Comparison of ENCODE assay signal across 23 cellular contexts in genomic region chr1:154237435-154237834, GRCh38. TPM values are rescaled to one million over a fixed set of nuclear protein-coding genes. Genes with fewer than 3 reads are reported as not detected.
DNase-seq lines count a peak whose midpoint lies in the region; ATAC-seq, FAIRE-seq and TF ChIP-seq lines count a peak whose summit lies in the region.
"Had no signal": no experiment of that assay in that cellular context is flagged by ENCODE, and none has a peak within 500 bp of the region (broad histone marks: within the 10 kb centered on the region; RNA-seq: fewer than 3 reads in every experiment).

No MANE protein-coding gene starts in this region.

- H3K4me1 ChIP-seq in HepG2 (ENCODE audit: insufficient read depth, low read length) = peaks cover 57% of the 10 kb centered on the region
- H3K4me1 ChIP-seq: A549 had no signal

- H3K36me3 Mint-ChIP-seq in activated naive CD4-positive, alpha-beta T cell treated with anti-CD3 and anti-CD28 coated beads, Interleukin-2, amount 50 U/mL, for 24 hours = peaks cover 37% of the 10 kb centered on the region
- peaks cover 56% of the 10 kb centered on the region for H3K36me3 Mint-ChIP-seq in activated naive CD8-positive, alpha-beta T cell treated with anti-CD3 and anti-CD28 coated beads for 36 hours

- TF ChIP-seq EP300 in HepG2 (IDR thresholded peaks at IDR 0.05; ENCODE audit: low read depth in 2 of 2, low read length in 2 of 2) = peak in 1 of 2 experiments; percentile 83; a peak in 2 of 4 replicates
- TF ChIP-seq EP300 in HepG2 (CRISPR knock-in tag; IDR thresholded peaks at IDR 0.05; ENCODE audit: borderline replicate concordance) = no peak; the same call in 1 of the 2 replicates

- FAIRE-seq in HepG2 (lab: Jason Lieb, UNC) = peak; percentile 77
- FAIRE-seq: A549, D721Med, GM12891, GM19239 had no signal

- H3K4me3 Mint-ChIP-seq in activated naive CD4-positive, alpha-beta T cell treated with anti-CD3 and anti-CD28 coated beads, Interleukin-2, amount 50 U/mL, for 24 hours = no peak overlapping the region
- H3K4me3 Mint-ChIP-seq in activated naive CD8-positive, alpha-beta T cell treated with anti-CD3 and anti-CD28 coated beads for 36 hours = no peak overlapping the region
- H3K4me3 Mint-ChIP-seq: CD8-positive, alpha-beta memory T cell had no signal

- H3K79me2 ChIP-seq in HepG2 (ENCODE audit: insufficient read depth, low read length) = peaks cover 33% of the 10 kb centered on the region

- H3K4me2 ChIP-seq in HepG2 (ENCODE audit: low read depth, low read length) = peak overlapping the region; percentile 64
- H3K4me2 ChIP-seq: A549 had no signal

- H3K27ac Mint-ChIP-seq in activated naive CD4-positive, alpha-beta T cell treated with anti-CD3 and anti-CD28 coated beads, Interleukin-2, amount 50 U/mL, for 24 hours = peak overlapping the region; percentile 1
- peak overlapping the region; percentile 44 for H3K27ac Mint-ChIP-seq in activated naive CD8-positive, alpha-beta T cell treated with anti-CD3 and anti-CD28 coated beads for 36 hours

- DNase-seq in activated naive CD4-positive, alpha-beta T cell (lab: John Stamatoyannopoulos, UW) = no peak
- no peak for DNase-seq in activated naive CD8-positive, alpha-beta T cell treated with anti-CD3 and anti-CD28 coated beads for 36 hours
- peak; percentile 92 for DNase-seq in HepG2 (ENCODE audit: low spot score)
- no peak for DNase-seq in stimulated activated CD4-positive, alpha-beta T cell treated with anti-CD3 and anti-CD28 coated beads, Interleukin-12 subunit alpha, Interleukin-12 subunit beta, amount 100 ng/mL, for 4 hours
- DNase-seq in NCI-H1417 (lab: John Stamatoyannopoulos, UW) = no peak
- no peak for DNase-seq in cerebellum (ENCODE audit: low spot score)
- DNase-seq: CD8-positive, alpha-beta memory T cell; GM23248; KBM-7; NCI-H1105 treated with DMSO at 0.1 percent for 48 hours; NCI-H187; NCI-H226; NCI-H524; NCI-H82; PC-3; RPMI8226; SHP77 treated with DMSO at 0.1 percent for 48 hours had no signal

- no TSS peak for BruUV-seq in HepG2 (replicated peaks; lab: Mats Ljungman, UMichigan)

- CTCF ChIA-PET in HepG2 (lab: Yijun Ruan, JAX; ENCODE audit: low intra/inter-chr PET ratio, low total read pairs) = no interaction called here

- peaks cover 51% of the 10 kb centered on the region for H3K4me1 Mint-ChIP-seq in activated naive CD4-positive, alpha-beta T cell treated with anti-CD3 and anti-CD28 coated beads, Interleukin-2, amount 50 U/mL, for 24 hours
- H3K4me1 Mint-ChIP-seq in activated naive CD8-positive, alpha-beta T cell treated with anti-CD3 and anti-CD28 coated beads for 36 hours = peaks cover 26% of the 10 kb centered on the region

- in situ Hi-C loops in HepG2 (cut with HindIII; ENCODE audit: extremely low pct_ligation_motif_present, low pct_unique_long_range_greater_than_20kb) = no loop called here

- peak overlapping the region; percentile 25; the same call in 1 of the 2 replicates for H3K9ac ChIP-seq in HepG2 (ENCODE audit: insufficient read depth, low read depth, low read length)
- H3K9ac ChIP-seq: GM23248 had no signal

- intact Hi-C loops in HepG2 (cut with micrococcal nuclease; ENCODE audit: unreplicated experiment) = loop anchor here (2.0 kb wide), 1 partner anchor 17 kb away; the partner anchor contains the start of gene UBAP2L

- H3K36me3 ChIP-seq in HepG2 (replicated peaks in 1 of 2; ENCODE audit: control insufficient read depth in 1 of 2, insufficient read depth in 2 of 2, low read length in 2 of 2) = peaks cover 21 to 66% of the 10 kb centered on the region in 2 experiments

- H3K9me3 ChIP-seq in HepG2 (ENCODE audit: low read length) = no peaks in the 10 kb centered on the region
- H3K9me3 ChIP-seq: A549 had no signal

- TF ChIP-seq RAD21 in HepG2 (CRISPR knock-in tag; IDR thresholded peaks at IDR 0.05) = no peak

- H3K27ac ChIP-seq in HepG2 (ENCODE audit: extremely low read length, insufficient read depth, low read length) = peak overlapping the region; percentile 80
- H3K27ac ChIP-seq: A549, GM23248 had no signal

- peak; percentile 90 for ATAC-seq in HepG2
- ATAC-seq: A549, PC-3 had no signal

- TF ChIP-seq CTCF in HepG2 (CRISPR knock-in tag; IDR thresholded peaks at IDR 0.05) = no peak

- 2% methylated on average over 2 of the region's 2 CpGs for WGBS in HepG2 (ENCODE audit: low lambda C conversion rate)

- 0 out of 2 replicates have a peak, but pooled peaks cover 4% of the 10 kb centered on the region for H4K20me1 ChIP-seq in HepG2 (ENCODE audit: insufficient read depth, low read length)

- no peak for TF ChIP-seq POLR2A in HepG2 (IDR thresholded peaks at IDR 0.05; ENCODE audit: insufficient read depth in 1 of 2, low read depth in 2 of 2, low read length in 2 of 2)

- POLR2A ChIA-PET in HepG2 (lab: Yijun Ruan, JAX) = interaction anchor here (5.1 kb wide), 1 partner anchor 18 kb away, joined by 29 read pairs; the partner anchor contains the start of gene UBAP2L

- peak overlapping the region in 1 of 3 experiments; percentile 49; a peak in 1 of 6 replicates for H3K4me3 ChIP-seq in HepG2 (replicated peaks in 1 of 3; ENCODE audit: insufficient read depth in 1 of 3, low read depth in 2 of 3, low read length in 3 of 3)
- H3K4me3 ChIP-seq: A549, GM23248 had no signal

- no peaks in the 10 kb centered on the region for H3K9me3 Mint-ChIP-seq in activated naive CD4-positive, alpha-beta T cell treated with anti-CD3 and anti-CD28 coated beads, Interleukin-2, amount 50 U/mL, for 24 hours
- H3K9me3 Mint-ChIP-seq in activated naive CD8-positive, alpha-beta T cell treated with anti-CD3 and anti-CD28 coated beads for 36 hours = no peaks in the 10 kb centered on the region
- H3K9me3 Mint-ChIP-seq: CD8-positive, alpha-beta memory T cell had no signal

- no peak overlapping the region for H2AFZ ChIP-seq in HepG2 (ENCODE audit: low read length)
- H2AFZ ChIP-seq: GM23248 had no signal

- no peaks in the 10 kb centered on the region for H3K27me3 Mint-ChIP-seq in activated naive CD4-positive, alpha-beta T cell treated with anti-CD3 and anti-CD28 coated beads, Interleukin-2, amount 50 U/mL, for 24 hours
- no peaks in the 10 kb centered on the region for H3K27me3 Mint-ChIP-seq in activated naive CD8-positive, alpha-beta T cell treated with anti-CD3 and anti-CD28 coated beads for 36 hours
- H3K27me3 Mint-ChIP-seq: CD8-positive, alpha-beta memory T cell had no signal

- no peaks in the 10 kb centered on the region for H3K27me3 ChIP-seq in HepG2 (ENCODE audit: control insufficient read depth in 1 of 2, insufficient read depth in 2 of 2, low read length in 2 of 2)

RNA-seq across cellular contexts. Expression of gene UBAP2L, which starts 16.7 kb away (rescaled TPM):
- total RNA-seq in activated naive CD8-positive, alpha-beta T cell treated with anti-CD3 and anti-CD28 coated beads for 36 hours = 100 to 1,000 TPM; 247 to 266 TPM
- total RNA-seq in HepG2 (2016; rRNA removed; fragmentation: Illumina TruSeq; extraction: Trizol) (74.2 and 75.9 TPM in 2 replicates), cerebellum (84.7 TPM)
- total RNA-seq in HepG2 (2016; cell fraction: cytosol; rRNA removed; fragmentation: Illumina TruSeq; extraction: Trizol; ENCODE audit: low read depth) = 32.2 and 32.3 TPM in 2 replicates
- 62.4 and 77.2 TPM in 2 replicates for total RNA-seq in HepG2 (2016; cell fraction: insoluble cytoplasmic fraction; rRNA removed; fragmentation: Illumina TruSeq; extraction: Trizol)
- total RNA-seq in HepG2 (2016; cell fraction: membrane; rRNA removed; fragmentation: Illumina TruSeq; extraction: Trizol) = 48.4 and 51.5 TPM in 2 replicates
- total RNA-seq in HepG2 (2016; cell fraction: nucleus; rRNA removed; fragmentation: Illumina TruSeq; extraction: Trizol) = 90.2 and 98.9 TPM in 2 replicates
- 140 and 159 TPM in 2 replicates for polyA plus RNA-seq in HepG2 (2011; rRNA removed)
- polyA plus RNA-seq in HepG2 (2011; cell fraction: cytosol; rRNA removed) = 59.5 and 64.7 TPM in 2 replicates
- 243 and 295 TPM in 2 replicates for polyA plus RNA-seq in HepG2 (2011; cell fraction: nucleus; rRNA removed)
- polyA plus RNA-seq in HepG2 (2012) = 73.3 and 82.5 TPM in 2 replicates
- 27.7 and 30.6 TPM in 2 replicates for polyA plus RNA-seq in HepG2 (2016; cell fraction: cytosol; fragmentation: Illumina TruSeq; extraction: Trizol; ENCODE audit: low read depth)
- polyA plus RNA-seq in HepG2 (2016; cell fraction: insoluble cytoplasmic fraction; fragmentation: Illumina TruSeq; extraction: Trizol; ENCODE audit: low read depth) = 83.4 and 108 TPM in 2 replicates
- 43.4 and 53.2 TPM in 2 replicates for polyA plus RNA-seq in HepG2 (2016; cell fraction: membrane; fragmentation: Illumina TruSeq; extraction: Trizol; ENCODE audit: low read depth)
- polyA plus RNA-seq in HepG2 (2016; cell fraction: nucleus; fragmentation: Illumina TruSeq; extraction: Trizol; ENCODE audit: insufficient read depth, low read depth) = 205 and 223 TPM in 2 replicates
- 231 and 359 TPM in 2 replicates for polyA minus RNA-seq in HepG2 (2011; rRNA and poly(A)+ RNA removed; ENCODE audit: low replicate concordance)
- polyA minus RNA-seq in HepG2 (2011; cell fraction: cytosol; rRNA and poly(A)+ RNA removed) = 29.0 and 31.7 TPM in 2 replicates
- 310 and 330 TPM in 2 replicates for polyA minus RNA-seq in HepG2 (2011; cell fraction: nucleus; rRNA and poly(A)+ RNA removed)

RNA-seq across cellular contexts. Expression of gene CFAP141, which starts 31.3 kb away (rescaled TPM):
- not detected for total RNA-seq in activated naive CD8-positive, alpha-beta T cell treated with anti-CD3 and anti-CD28 coated beads for 36 hours
- not detected in 2 replicates for total RNA-seq in HepG2 (2016; rRNA removed; fragmentation: Illumina TruSeq; extraction: Trizol)
- not detected in 2 replicates for total RNA-seq in HepG2 (2016; cell fraction: cytosol; rRNA removed; fragmentation: Illumina TruSeq; extraction: Trizol; ENCODE audit: low read depth)
- total RNA-seq in HepG2 (2016; cell fraction: insoluble cytoplasmic fraction; rRNA removed; fragmentation: Illumina TruSeq; extraction: Trizol) = not detected in 2 replicates
- total RNA-seq in HepG2 (2016; cell fraction: membrane; rRNA removed; fragmentation: Illumina TruSeq; extraction: Trizol) = not detected in 2 replicates
- not detected in 2 replicates for total RNA-seq in HepG2 (2016; cell fraction: nucleus; rRNA removed; fragmentation: Illumina TruSeq; extraction: Trizol)
- not detected in 2 replicates for polyA plus RNA-seq in HepG2 (2011; rRNA removed)
- not detected in 2 replicates for polyA plus RNA-seq in HepG2 (2011; cell fraction: cytosol; rRNA removed)
- polyA plus RNA-seq in HepG2 (2011; cell fraction: nucleus; rRNA removed) = not detected in 2 replicates
- not detected in 2 replicates for polyA plus RNA-seq in HepG2 (2012)
- polyA plus RNA-seq in HepG2 (2016; cell fraction: cytosol; fragmentation: Illumina TruSeq; extraction: Trizol; ENCODE audit: low read depth) = not detected in 2 replicates
- not detected in 2 replicates for polyA plus RNA-seq in HepG2 (2016; cell fraction: insoluble cytoplasmic fraction; fragmentation: Illumina TruSeq; extraction: Trizol; ENCODE audit: low read depth)
- polyA plus RNA-seq in HepG2 (2016; cell fraction: membrane; fragmentation: Illumina TruSeq; extraction: Trizol; ENCODE audit: low read depth) = not detected in 2 replicates
- not detected in 2 replicates for polyA plus RNA-seq in HepG2 (2016; cell fraction: nucleus; fragmentation: Illumina TruSeq; extraction: Trizol; ENCODE audit: insufficient read depth, low read depth)
- polyA minus RNA-seq in HepG2 (2011; rRNA and poly(A)+ RNA removed; ENCODE audit: low replicate concordance) = not detected in 2 replicates
- not detected in 2 replicates for polyA minus RNA-seq in HepG2 (2011; cell fraction: cytosol; rRNA and poly(A)+ RNA removed)
- not detected in 2 replicates for polyA minus RNA-seq in HepG2 (2011; cell fraction: nucleus; rRNA and poly(A)+ RNA removed)
- not detected for total RNA-seq in cerebellum
- total RNA-seq: CD8-positive, alpha-beta memory T cell; GM23248; PC-3 had no signal
- polyA plus RNA-seq: A549; BJ; CD8-positive, alpha-beta memory T cell; GM23248 had no signal

RNA-seq across cellular contexts. Expression of gene HAX1, which starts 35.0 kb away (rescaled TPM):
- 100 to 1,000 TPM; 167 to 181 TPM for total RNA-seq in activated naive CD8-positive, alpha-beta T cell treated with anti-CD3 and anti-CD28 coated beads for 36 hours
- total RNA-seq in HepG2 (2016; rRNA removed; fragmentation: Illumina TruSeq; extraction: Trizol) (89.2 and 104 TPM in 2 replicates), cerebellum (31.3 TPM)
- total RNA-seq in HepG2 (2016; cell fraction: cytosol; rRNA removed; fragmentation: Illumina TruSeq; extraction: Trizol; ENCODE audit: low read depth) = 42.6 and 45.4 TPM in 2 replicates
- 96.4 and 107 TPM in 2 replicates for total RNA-seq in HepG2 (2016; cell fraction: insoluble cytoplasmic fraction; rRNA removed; fragmentation: Illumina TruSeq; extraction: Trizol)
- 89.9 and 90.2 TPM in 2 replicates for total RNA-seq in HepG2 (2016; cell fraction: membrane; rRNA removed; fragmentation: Illumina TruSeq; extraction: Trizol)
- total RNA-seq in HepG2 (2016; cell fraction: nucleus; rRNA removed; fragmentation: Illumina TruSeq; extraction: Trizol) = 50.1 and 56.3 TPM in 2 replicates
- polyA plus RNA-seq in HepG2 (2011; rRNA removed) = 120 and 128 TPM in 2 replicates
- 106 TPM in 2 replicates for polyA plus RNA-seq in HepG2 (2011; cell fraction: cytosol; rRNA removed)
- polyA plus RNA-seq in HepG2 (2011; cell fraction: nucleus; rRNA removed) = 70.0 and 84.2 TPM in 2 replicates
- polyA plus RNA-seq in HepG2 (2012) = 64.9 and 90.6 TPM in 2 replicates
- 44.0 and 44.7 TPM in 2 replicates for polyA plus RNA-seq in HepG2 (2016; cell fraction: cytosol; fragmentation: Illumina TruSeq; extraction: Trizol; ENCODE audit: low read depth)
- polyA plus RNA-seq in HepG2 (2016; cell fraction: insoluble cytoplasmic fraction; fragmentation: Illumina TruSeq; extraction: Trizol; ENCODE audit: low read depth) = 101 and 113 TPM in 2 replicates
- 76.6 and 79.0 TPM in 2 replicates for polyA plus RNA-seq in HepG2 (2016; cell fraction: membrane; fragmentation: Illumina TruSeq; extraction: Trizol; ENCODE audit: low read depth)
- 86.4 and 97.4 TPM in 2 replicates for polyA plus RNA-seq in HepG2 (2016; cell fraction: nucleus; fragmentation: Illumina TruSeq; extraction: Trizol; ENCODE audit: insufficient read depth, low read depth)
- polyA minus RNA-seq in HepG2 (2011; rRNA and poly(A)+ RNA removed; ENCODE audit: low replicate concordance) = 75.0 and 215 TPM in 2 replicates
- polyA minus RNA-seq in HepG2 (2011; cell fraction: cytosol; rRNA and poly(A)+ RNA removed) = 29.9 and 30.5 TPM in 2 replicates
- 16.0 and 25.0 TPM in 2 replicates for polyA minus RNA-seq in HepG2 (2011; cell fraction: nucleus; rRNA and poly(A)+ RNA removed)

RNA-seq across cellular contexts. Expression of gene TPM3, which starts 45.5 kb away (rescaled TPM):
- 100 to 1,000 TPM; 725 to 753 TPM for total RNA-seq in activated naive CD8-positive, alpha-beta T cell treated with anti-CD3 and anti-CD28 coated beads for 36 hours
- total RNA-seq in HepG2 (2016; rRNA removed; fragmentation: Illumina TruSeq; extraction: Trizol) (307 and 481 TPM in 2 replicates), cerebellum (124 TPM)
- total RNA-seq in HepG2 (2016; cell fraction: cytosol; rRNA removed; fragmentation: Illumina TruSeq; extraction: Trizol; ENCODE audit: low read depth) = 53.8 and 55.7 TPM in 2 replicates
- total RNA-seq in HepG2 (2016; cell fraction: insoluble cytoplasmic fraction; rRNA removed; fragmentation: Illumina TruSeq; extraction: Trizol) = 323 and 475 TPM in 2 replicates
- 138 and 148 TPM in 2 replicates for total RNA-seq in HepG2 (2016; cell fraction: membrane; rRNA removed; fragmentation: Illumina TruSeq; extraction: Trizol)
- 108 and 115 TPM in 2 replicates for total RNA-seq in HepG2 (2016; cell fraction: nucleus; rRNA removed; fragmentation: Illumina TruSeq; extraction: Trizol)
- 131 and 160 TPM in 2 replicates for polyA plus RNA-seq in HepG2 (2011; rRNA removed)
- 118 and 149 TPM in 2 replicates for polyA plus RNA-seq in HepG2 (2011; cell fraction: cytosol; rRNA removed)
- polyA plus RNA-seq in HepG2 (2011; cell fraction: nucleus; rRNA removed) = 45.9 and 62.4 TPM in 2 replicates
- 153 and 194 TPM in 2 replicates for polyA plus RNA-seq in HepG2 (2012)
- polyA plus RNA-seq in HepG2 (2016; cell fraction: cytosol; fragmentation: Illumina TruSeq; extraction: Trizol; ENCODE audit: low read depth) = 89.5 and 101 TPM in 2 replicates
- polyA plus RNA-seq in HepG2 (2016; cell fraction: insoluble cytoplasmic fraction; fragmentation: Illumina TruSeq; extraction: Trizol; ENCODE audit: low read depth) = 611 and 615 TPM in 2 replicates
- 145 TPM in 2 replicates for polyA plus RNA-seq in HepG2 (2016; cell fraction: membrane; fragmentation: Illumina TruSeq; extraction: Trizol; ENCODE audit: low read depth)
- 192 and 200 TPM in 2 replicates for polyA plus RNA-seq in HepG2 (2016; cell fraction: nucleus; fragmentation: Illumina TruSeq; extraction: Trizol; ENCODE audit: insufficient read depth, low read depth)
- 66.0 and 182 TPM in 2 replicates for polyA minus RNA-seq in HepG2 (2011; rRNA and poly(A)+ RNA removed; ENCODE audit: low replicate concordance)
- polyA minus RNA-seq in HepG2 (2011; cell fraction: cytosol; rRNA and poly(A)+ RNA removed) = 56.6 and 67.6 TPM in 2 replicates
- 52.8 and 54.2 TPM in 2 replicates for polyA minus RNA-seq in HepG2 (2011; cell fraction: nucleus; rRNA and poly(A)+ RNA removed)
